Comparison of ENCODE assay signal across 26 cellular contexts in the genomic region with DNA sequence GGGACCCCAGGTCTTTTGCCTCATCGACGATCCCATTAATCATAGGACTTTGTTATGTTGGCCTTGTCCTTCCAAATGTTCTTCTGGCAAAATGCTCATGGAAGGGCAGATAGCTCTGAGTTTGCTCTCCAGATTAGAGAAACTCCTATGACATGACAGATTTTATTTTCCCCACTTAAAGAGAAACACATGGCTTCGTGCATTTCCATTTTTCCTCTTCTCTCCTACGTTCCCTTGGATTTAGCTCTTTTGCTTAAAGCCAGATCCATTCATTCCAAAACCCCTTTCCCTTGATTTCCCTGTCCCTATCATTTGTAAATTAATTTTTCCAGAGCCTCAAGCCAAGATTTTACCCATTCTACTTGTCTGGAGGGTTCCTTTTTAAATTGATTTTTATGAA. TPM values are rescaled to one million over a fixed set of nuclear protein-coding genes. Genes with fewer than 3 reads are reported as not detected.
"Had no signal": no experiment of that assay in that cellular context is flagged by ENCODE, and none has a peak within 500 bp of the region (broad histone marks: within the 10 kb centered on the region; RNA-seq: fewer than 3 reads in every experiment).

No MANE protein-coding gene starts in this region.

- H3K27ac ChIP-seq: hepatocyte, neural progenitor cell, ovary, right lobe of liver, spleen, upper lobe of left lung, vagina had no signal

- H3K36me3 Mint-ChIP-seq: natural killer cell; neural progenitor cell; stimulated activated memory B cell treated with anti-CD40 and anti-IgM and Interleukin-4, amounts not matched to agents 10 μg/mL and 1 μg/mL and 100 μg/mL, for 72 hours had no signal

- ATAC-seq: esophagus mucosa; left colon; natural killer cell; right lobe of liver; stimulated activated memory B cell treated with anti-CD40 and anti-IgM and Interleukin-4, amounts not matched to agents 10 μg/mL and 1 μg/mL and 100 μg/mL, for 72 hours had no signal

- H3K27me3 ChIP-seq: ovary, right lobe of liver, vagina had no signal

- H3K9ac ChIP-seq: neural progenitor cell had no signal

- H3K27ac Mint-ChIP-seq: natural killer cell; neural progenitor cell; stimulated activated memory B cell treated with anti-CD40 and anti-IgM and Interleukin-4, amounts not matched to agents 10 μg/mL and 1 μg/mL and 100 μg/mL, for 72 hours; stimulated activated naive CD8-positive, alpha-beta T cell treated with anti-CD3 and anti-CD28 coated beads, Interleukin-15, Interleukin-2, amounts not matched to agents 100 ng/mL and 50 ng/mL, for 24 hours had no signal

- DNase-seq: central memory CD4-positive, alpha-beta T cell; effector memory CD4-positive, alpha-beta T cell; foreskin fibroblast; head of caudate nucleus; left colon; mammary epithelial cell; natural killer cell; nucleus accumbens; ovary; right lobe of liver; spleen; stimulated activated CD4-positive, alpha-beta T cell treated with anti-CD3 and anti-CD28 coated beads, Interleukin-15, amount 100 ng/mL, for 24 hours; stimulated activated CD4-positive, alpha-beta T cell treated with anti-CD3 and anti-CD28 coated beads, Interleukin-1b, Interleukin-23, amount 100 ng/mL, for 48 hours; stimulated activated CD4-positive, alpha-beta T cell treated with anti-CD3 and anti-CD28 coated beads, Interleukin-4, amount 100 ng/mL, for 24 hours; substantia nigra; upper lobe of left lung had no signal

- H3K36me3 ChIP-seq: neural progenitor cell, ovary, right lobe of liver, spleen, upper lobe of left lung, vagina had no signal

- H3K9me3 ChIP-seq: ovary, right lobe of liver, spleen, upper lobe of left lung, vagina had no signal

- H3K9me3 Mint-ChIP-seq: natural killer cell; stimulated activated memory B cell treated with anti-CD40 and anti-IgM and Interleukin-4, amounts not matched to agents 10 μg/mL and 1 μg/mL and 100 μg/mL, for 72 hours; stimulated activated naive CD8-positive, alpha-beta T cell treated with anti-CD3 and anti-CD28 coated beads, Interleukin-15, Interleukin-2, amounts not matched to agents 100 ng/mL and 50 ng/mL, for 24 hours had no signal

- H3K4me3 ChIP-seq: hepatocyte, neural progenitor cell, ovary, right lobe of liver, spleen, upper lobe of left lung had no signal

RNA-seq across cellular contexts. Expression of a gene that starts 2.9 kb away (rescaled TPM):
- total RNA-seq: kidney epithelial cell, mononuclear cell, myocyte, natural killer cell, renal cortical epithelial cell had no signal
